In genomic region chr14:74932401-74932901, GRCh38 we compare ENCODE assay signal across 13 cellular contexts. TPM values are rescaled to one million over a fixed set of nuclear protein-coding genes. Genes with fewer than 3 reads are reported as not detected.
DNase-seq lines count a peak whose midpoint lies in the region; ATAC-seq and TF ChIP-seq lines count a peak whose summit lies in the region.
"Had no signal": no experiment of that assay in that cellular context is flagged by ENCODE, and none has a peak within 500 bp of the region (broad histone marks: within the 10 kb centered on the region; RNA-seq: fewer than 3 reads in every experiment).

No MANE protein-coding gene starts in this region.

- H3K27me3 Mint-ChIP-seq in endodermal cell (ENCODE audit: insufficient read depth), result peaks cover 3% of the 10 kb centered on the region

- H3K9ac ChIP-seq in endodermal cell (ENCODE audit: extremely low read depth, low read length, poor library complexity, severe bottlenecking), result no peak overlapping the region

- no peaks in the 10 kb centered on the region for H3K36me3 ChIP-seq in endodermal cell (ENCODE audit: control insufficient read depth, insufficient read depth, low read length)
- H3K36me3 ChIP-seq in muscle layer of duodenum (ENCODE audit: control insufficient read depth in 1 of 2, insufficient read depth in 2 of 2, low read length in 2 of 2), result no peaks in the 10 kb centered on the region
- H3K36me3 ChIP-seq in Peyer's patch, result no peaks in the 10 kb centered on the region

- no peak for ATAC-seq in HG03520 (IDR thresholded peaks at IDR 0.05; ENCODE audit: unreplicated experiment)

- H3K27ac Mint-ChIP-seq in endodermal cell, result peak overlapping the region; percentile 24
- H3K27ac Mint-ChIP-seq: stimulated activated naive B cell treated with anti-CD40 and anti-IgM and Interleukin-4, amounts not matched to agents 10 μg/mL and 1 μg/mL and 100 μg/mL, for 72 hours had no signal

- no peaks in the 10 kb centered on the region for H3K9me3 Mint-ChIP-seq in endodermal cell
- H3K9me3 Mint-ChIP-seq: naive B cell; stimulated activated naive B cell treated with anti-CD40 and anti-IgM and Interleukin-4, amounts not matched to agents 10 μg/mL and 1 μg/mL and 100 μg/mL, for 72 hours had no signal

- TF ChIP-seq POLR2A in NB4 (IDR thresholded peaks at IDR 0.05; ENCODE audit: extremely low read depth, insufficient read length), result no peak
- no peak for TF ChIP-seq POLR2A in Peyer's patch (IDR thresholded peaks at IDR 0.05)

- DNase-seq in COLO829 (ENCODE audit: low spot score), result peak; percentile 28
- DNase-seq in NB4 (ENCODE audit: low read depth), result peak; percentile 76
- no peak for DNase-seq in endodermal cell
- DNase-seq in GM10266 (ENCODE audit: extremely low spot score), result no peak
- DNase-seq in Peyer's patch, result no peak
- no peak for DNase-seq in NCI-H524 treated with DMSO at 0.1 percent for 48 hours (lab: John Stamatoyannopoulos, UW)
- DNase-seq: Caco-2; naive B cell; stimulated activated CD4-positive, alpha-beta T cell treated with anti-CD3 and anti-CD28 coated beads, Interleukin-15, amount 100 ng/mL, for 24 hours; stimulated activated naive B cell treated with anti-CD40 and anti-IgM and Interleukin-4, amounts not matched to agents 10 μg/mL and 1 μg/mL and 100 μg/mL, for 72 hours had no signal

- no peak overlapping the region for H3K4me3 Mint-ChIP-seq in endodermal cell
- H3K4me3 Mint-ChIP-seq: naive B cell had no signal

- H3K4me3 ChIP-seq in NB4 (ENCODE audit: low read depth, low read length), result no peak overlapping the region
- no peak overlapping the region for H3K4me3 ChIP-seq in endodermal cell (ENCODE audit: low read length)
- H3K4me3 ChIP-seq in muscle layer of duodenum (ENCODE audit: low read depth in 1 of 2, low read length in 2 of 2), result no peak overlapping the region
- H3K4me3 ChIP-seq in Peyer's patch, result no peak overlapping the region
- H3K4me3 ChIP-seq: coronary artery had no signal

- 77 to 82% methylated on average over 6 of the region's 6 CpGs for WGBS in endodermal cell (ENCODE audit: insufficient coverage in 1 of 2, insufficient read length in 1 of 2), 2 experiments

- H3K4me1 ChIP-seq in endodermal cell (ENCODE audit: control insufficient read depth, insufficient read depth, low read length) (peaks cover 3% of the 10 kb centered on the region), muscle layer of duodenum (ENCODE audit: control insufficient read depth in 1 of 2, insufficient read depth in 2 of 2, low read length in 2 of 2) (peaks cover 0 to 11% of the 10 kb centered on the region in 2 donors), Peyer's patch (no peaks in the 10 kb centered on the region)
- H3K4me1 ChIP-seq: Caco-2 had no signal

- TF ChIP-seq CTCF in NB4 (IDR thresholded peaks at IDR 0.05; ENCODE audit: low read depth, low read length) (no peak), endodermal cell (conservative IDR thresholded peaks at IDR 0.05) (no peak), GM10266 (IDR thresholded peaks at IDR 0.05; ENCODE audit: control insufficient read depth, insufficient read depth, low read depth, missing control alignments) (no peak), Peyer's patch (IDR thresholded peaks at IDR 0.05) (no peak)

- H3K4me1 Mint-ChIP-seq in endodermal cell, result no peaks in the 10 kb centered on the region

- no peaks in the 10 kb centered on the region for H3K36me3 Mint-ChIP-seq in endodermal cell (ENCODE audit: low read depth)
- H3K36me3 Mint-ChIP-seq: naive B cell; stimulated activated naive B cell treated with anti-CD40 and anti-IgM and Interleukin-4, amounts not matched to agents 10 μg/mL and 1 μg/mL and 100 μg/mL, for 72 hours had no signal

- no peak overlapping the region for H3K27ac ChIP-seq in endodermal cell (ENCODE audit: low read depth, low read length)
- peak overlapping the region; percentile 49 for H3K27ac ChIP-seq in muscle layer of duodenum (ENCODE audit: low read length)
- no peak overlapping the region for H3K27ac ChIP-seq in Peyer's patch

- H3K9me3 ChIP-seq in endodermal cell (ENCODE audit: control insufficient read depth, low read length), result no peaks in the 10 kb centered on the region
- no peaks in the 10 kb centered on the region for H3K9me3 ChIP-seq in muscle layer of duodenum (ENCODE audit: control insufficient read depth in 1 of 2, low read length in 2 of 2)
- H3K9me3 ChIP-seq in Peyer's patch, result no peaks in the 10 kb centered on the region
- H3K9me3 ChIP-seq: Caco-2 had no signal

- H3K27me3 ChIP-seq in endodermal cell (ENCODE audit: control insufficient read depth, insufficient read depth, low read length, poor library complexity, severe bottlenecking), result peaks cover 9% of the 10 kb centered on the region
- H3K27me3 ChIP-seq in muscle layer of duodenum (ENCODE audit: low read depth, low read length), result no peaks in the 10 kb centered on the region
- no peaks in the 10 kb centered on the region for H3K27me3 ChIP-seq in Peyer's patch

RNA-seq across cellular contexts. Expression of gene RPS6KL1, which starts 9.4 kb away (rescaled TPM):
- total RNA-seq in endodermal cell (10 to 100 TPM in 1 of 2 donors, 1 to 10 TPM in 1; 4.4 to 10.4 TPM), Peyer's patch (10 to 100 TPM in 1 of 4 donors, 1 to 10 TPM in 3; 4.2 to 12.7 (median 6.7) TPM)
- polyA plus RNA-seq in endodermal cell (2013, experiment 1 of 2), result 9.9 TPM
- polyA plus RNA-seq in endodermal cell (2013, experiment 2 of 2), result 8.9 TPM

RNA-seq across cellular contexts. Expression of gene PGF, which starts 22.9 kb away (rescaled TPM):
- 1 to 10 TPM; 5.0 to 7.6 TPM for total RNA-seq in endodermal cell
- polyA plus RNA-seq in endodermal cell (2013, experiment 1 of 2), result 6.4 TPM
- 6.2 TPM for polyA plus RNA-seq in endodermal cell (2013, experiment 2 of 2)
- total RNA-seq in Peyer's patch, result 10 to 100 TPM in 2 of 4 donors, 1 to 10 TPM in 2; 7.3 to 28.1 (median 10.8) TPM

RNA-seq across cellular contexts. Expression of gene DLST, which starts 50.7 kb away (rescaled TPM):
- total RNA-seq in endodermal cell (100 to 1,000 TPM; 119 to 126 TPM), Peyer's patch (100 to 1,000 TPM; 128 to 163 (median 154) TPM)
- polyA plus RNA-seq in endodermal cell (2013, experiment 1 of 2), result 84.7 TPM
- 76.8 TPM for polyA plus RNA-seq in endodermal cell (2013, experiment 2 of 2)

RNA-seq across cellular contexts. Expression of gene PROX2, which starts 56.5 kb away (rescaled TPM):
- total RNA-seq in endodermal cell, result not detected
- not detected for polyA plus RNA-seq in endodermal cell (2013, experiment 1 of 2)
- not detected for polyA plus RNA-seq in endodermal cell (2013, experiment 2 of 2)
- not detected for total RNA-seq in Peyer's patch
- total RNA-seq: Caco-2 had no signal

Comparison
In these comparisons a context has a peak if more than half of its experiments do, and no peak if none do; other contexts are left out.
1. DNase-seq: peak in COLO829 (single experiment) and NB4 (single experiment); none in endodermal cell (single experiment), GM10266 (single experiment), Peyer's patch (0 of 3) and NCI-H524 treated with DMSO at 0.1 percent for 48 hours (single experiment).